In genomic region chr10:89861584-89862287, GRCh38 we compare ENCODE assay signal across 1 cellular context.
TF ChIP-seq lines count a peak whose summit lies in the region.

No MANE protein-coding gene starts in this region.

TF ChIP-seq in HEK293, 187 proteins besides CTCF, POLR2A, EP300 and RAD21 (continued from another document):
- TF ChIP-seq PRDM2 (tag by site-specific recombination; IDR thresholded peaks at IDR 0.05; ENCODE audit: borderline replicate concordance) (no peak), ZFP69B (tag by site-specific recombination; IDR thresholded peaks at IDR 0.05) (peak; percentile 45; the same call in 1 of the 2 replicates), ZNF175 (tag by site-specific recombination; IDR thresholded peaks at IDR 0.05) (no peak), ZNF488 (tag by site-specific recombination; IDR thresholded peaks at IDR 0.05) (no peak), RBAK (tag by site-specific recombination; IDR thresholded peaks at IDR 0.05) (no peak), ZNF518A (tag by site-specific recombination; conservative IDR thresholded peaks at IDR 0.05; ENCODE audit: low read depth) (peak; percentile 45), ZFP3 (tag by site-specific recombination; IDR thresholded peaks at IDR 0.05; ENCODE audit: low read depth) (no peak), ZNF747 (tag by site-specific recombination; IDR thresholded peaks at IDR 0.05) (no peak), ZNF776 (tag by site-specific recombination; IDR thresholded peaks at IDR 0.05; ENCODE audit: borderline replicate concordance) (no peak), ZNF394 (tag by site-specific recombination; IDR thresholded peaks at IDR 0.05; ENCODE audit: borderline replicate concordance) (peak; percentile 53; the same call in 1 of the 2 replicates), ZNF585B (tag by site-specific recombination; IDR thresholded peaks at IDR 0.05) (no peak), ZNF248 (tag by site-specific recombination; IDR thresholded peaks at IDR 0.05) (no peak), PRDM10 (tag by site-specific recombination; IDR thresholded peaks at IDR 0.05) (peak; percentile 71), ZNF184 (tag by site-specific recombination; IDR thresholded peaks at IDR 0.05) (peak; percentile 91), ZNF658 (tag by site-specific recombination; IDR thresholded peaks at IDR 0.05) (no peak), ZNF140 (tag by site-specific recombination; IDR thresholded peaks at IDR 0.05) (no peak), TSHZ1 (tag by site-specific recombination; IDR thresholded peaks at IDR 0.05; ENCODE audit: borderline replicate concordance) (peak; percentile 72; the same call in 1 of the 2 replicates), ZNF169 (tag by site-specific recombination; IDR thresholded peaks at IDR 0.05) (no peak), SP2 (tag by site-specific recombination; IDR thresholded peaks at IDR 0.05) (no peak), ZNF654 (tag by site-specific recombination; IDR thresholded peaks at IDR 0.05; ENCODE audit: low read depth) (no peak; the same call in 1 of the 2 replicates), ZNF335 (tag by site-specific recombination; conservative IDR thresholded peaks at IDR 0.05) (no peak; the same call in 1 of the 2 replicates), KLF10 (tag by site-specific recombination; IDR thresholded peaks at IDR 0.05) (no peak; the same call in 1 of the 2 replicates), ELK4 (IDR thresholded peaks at IDR 0.05; ENCODE audit: borderline replicate concordance, low read depth, low read length) (no peak), PRDM4 (tag by site-specific recombination; IDR thresholded peaks at IDR 0.05) (peak; percentile 58; the same call in 1 of the 2 replicates), ZFP37 (tag by site-specific recombination; IDR thresholded peaks at IDR 0.05) (peak; percentile 35; the same call in 1 of the 2 replicates), ZNF138 (tag by site-specific recombination; IDR thresholded peaks at IDR 0.05; ENCODE audit: borderline replicate concordance) (no peak)
